Comparison of ENCODE assay signal across 9 cellular contexts in genomic region chr17:21671871-21672270, GRCh38. TPM values are rescaled to one million over a fixed set of nuclear protein-coding genes. Genes with fewer than 3 reads are reported as not detected.
"Had no signal": no experiment of that assay in that cellular context is flagged by ENCODE, and none has a peak within 500 bp of the region (broad histone marks: within the 10 kb centered on the region; RNA-seq: fewer than 3 reads in every experiment).

No MANE protein-coding gene starts in this region.

RNA-seq across cellular contexts. Expression of gene KCNJ18, which starts 20.5 kb away (rescaled TPM):
- total RNA-seq: LHCN-M2, MCF 10A, NCI-H460, OCI-LY7, PC-9, Right ventricle myocardium inferior, RPMI7951, SJCRH30, SK-MEL-5 had no signal
